6 cellular contexts compared by ENCODE assay signal in the genomic region with DNA sequence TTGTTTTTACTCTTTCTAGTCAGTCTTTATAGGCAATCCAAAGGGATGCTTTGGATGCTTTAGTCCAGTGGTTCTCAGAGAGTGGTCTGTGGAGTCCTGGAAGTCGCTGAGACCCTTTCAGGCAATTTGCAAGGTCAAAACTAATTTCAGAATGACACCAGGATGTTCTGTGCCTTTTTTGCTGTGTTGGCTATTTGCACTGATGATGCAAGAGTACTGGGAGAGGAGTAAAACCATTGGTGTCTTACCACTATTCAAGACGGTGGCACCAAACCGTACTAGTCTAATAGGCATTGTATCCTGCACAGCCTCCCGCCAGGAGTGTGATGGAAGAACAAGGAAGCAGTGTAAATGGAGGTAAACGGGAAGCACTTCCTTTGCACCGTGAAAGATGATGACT. TPM values are rescaled to one million over a fixed set of nuclear protein-coding genes. Genes with fewer than 3 reads are reported as not detected.
"Had no signal": no experiment of that assay in that cellular context is flagged by ENCODE, and none has a peak within 500 bp of the region (broad histone marks: within the 10 kb centered on the region; RNA-seq: fewer than 3 reads in every experiment).

No MANE protein-coding gene starts in this region.

RNA-seq across cellular contexts. Expression of gene NAT8, which starts 34.0 kb away (rescaled TPM):
- total RNA-seq: GM23248, H4, H7, HFFc6, HT1080 had no signal
- polyA plus RNA-seq: GM23248, IgD-negative memory B cell had no signal
